ENCODE assay signal across 22 cellular contexts in genomic region chr15:57457726-57458125, GRCh38.
DNase-seq lines count a peak whose midpoint lies in the region; ATAC-seq, FAIRE-seq and TF ChIP-seq lines count a peak whose summit lies in the region.
"Had no signal": no experiment of that assay in that cellular context is flagged by ENCODE, and none has a peak within 500 bp of the region (broad histone marks: within the 10 kb centered on the region; RNA-seq: fewer than 3 reads in every experiment).

No MANE protein-coding gene starts in this region.

- H3K9me3 ChIP-seq in astrocyte (ENCODE audit: insufficient read depth, low read depth, low read length) (no peaks in the 10 kb centered on the region), hepatocyte (ENCODE audit: low read depth) (no peaks in the 10 kb centered on the region), stomach smooth muscle (ENCODE audit: control insufficient read depth in 2 of 2, low read length in 2 of 2) (no peaks in the 10 kb centered on the region)
- H3K9me3 ChIP-seq: Caco-2 had no signal

- no peak overlapping the region for H2AFZ ChIP-seq in astrocyte (ENCODE audit: low read depth, low read length)
- H2AFZ ChIP-seq in hepatocyte, result no peak overlapping the region

- FAIRE-seq in astrocyte (lab: Jason Lieb, UNC), result no peak
- FAIRE-seq: GM12878, H54, K562 had no signal

- H3K4me2 ChIP-seq in astrocyte (ENCODE audit: low read length), result no peak overlapping the region
- H3K4me2 ChIP-seq in hepatocyte, result peak overlapping the region; percentile 32

- H3K36me3 ChIP-seq in astrocyte (ENCODE audit: insufficient read depth, low read length) (no peaks in the 10 kb centered on the region), hepatocyte (replicated peaks; ENCODE audit: insufficient read depth, low read depth) (no peaks in the 10 kb centered on the region), stomach smooth muscle (ENCODE audit: control insufficient read depth in 2 of 2, insufficient read depth in 2 of 2, low read length in 2 of 2) (peaks cover 0 to 9% of the 10 kb centered on the region in 2 donors)

- peaks cover 6% of the 10 kb centered on the region for H3K4me1 ChIP-seq in astrocyte (ENCODE audit: insufficient read depth, low read length)
- peaks cover 10% of the 10 kb centered on the region for H3K4me1 ChIP-seq in hepatocyte (ENCODE audit: insufficient read depth)
- H3K4me1 ChIP-seq in stomach smooth muscle (ENCODE audit: control insufficient read depth, insufficient read depth, low read length), result no peaks in the 10 kb centered on the region
- H3K4me1 ChIP-seq: Caco-2 had no signal

- H3K9ac ChIP-seq in astrocyte (ENCODE audit: low read length), result no peak overlapping the region
- H3K9ac ChIP-seq in stomach smooth muscle (ENCODE audit: low read length in 2 of 2), result no peak overlapping the region

- no peak overlapping the region for H3K4me3 Mint-ChIP-seq in astrocyte (ENCODE audit: unreplicated experiment)
- no peak overlapping the region for H3K4me3 Mint-ChIP-seq in osteocyte (ENCODE audit: unreplicated experiment)
- H3K4me3 Mint-ChIP-seq: CD4-positive, alpha-beta T cell had no signal

- no peaks in the 10 kb centered on the region for H3K9me2 ChIP-seq in hepatocyte (replicated peaks; ENCODE audit: insufficient read depth)

- peak; percentile 16 for DNase-seq in AG10803 (ENCODE audit: low read depth)
- DNase-seq in astrocyte (ENCODE audit: low read depth), result peak; percentile 62
- no peak for DNase-seq in hepatocyte (ENCODE audit: low spot score)
- DNase-seq in osteocyte (ENCODE audit: extremely low spot score, unreplicated experiment), result no peak
- DNase-seq in ecto neural progenitor cell (ENCODE audit: low spot score), result no peak
- DNase-seq: Caco-2; CD4-positive, alpha-beta T cell; EL; NCI-H1105 treated with DMSO at 0.1 percent for 48 hours; NCI-H1694 treated with DMSO at 0.1 percent for 48 hours; NCI-H2107; NCI-H2227 treated with DMSO at 0.1 percent for 48 hours; NCI-H524; NCI-H82; PC-3; SIG-M5 had no signal

- H3K36me3 Mint-ChIP-seq in astrocyte (ENCODE audit: low read depth, unreplicated experiment), result peaks cover 4% of the 10 kb centered on the region
- peaks cover 4% of the 10 kb centered on the region for H3K36me3 Mint-ChIP-seq in osteocyte (ENCODE audit: unreplicated experiment)

- ATAC-seq in GM18520 (IDR thresholded peaks at IDR 0.05; ENCODE audit: unreplicated experiment), result no peak
- ATAC-seq: GM12878, K562, PC-3 had no signal

- H3K27ac ChIP-seq in astrocyte (ENCODE audit: low read depth, low read length), result no peak overlapping the region
- peak overlapping the region; percentile 73 for H3K27ac ChIP-seq in hepatocyte
- peak overlapping the region; percentile 32 for H3K27ac ChIP-seq in stomach smooth muscle (ENCODE audit: low read length)
- H3K27ac ChIP-seq: RWPE1 had no signal

- no peak overlapping the region for H3K27ac Mint-ChIP-seq in astrocyte (ENCODE audit: unreplicated experiment)
- no peak overlapping the region for H3K27ac Mint-ChIP-seq in osteocyte (ENCODE audit: unreplicated experiment)
- H3K27ac Mint-ChIP-seq: CD4-positive, alpha-beta T cell had no signal

- H3K27me3 Mint-ChIP-seq in astrocyte (ENCODE audit: low read depth, unreplicated experiment) (peaks cover 7% of the 10 kb centered on the region), osteocyte (ENCODE audit: unreplicated experiment) (peaks cover 13% of the 10 kb centered on the region)

- H3K4me1 Mint-ChIP-seq in astrocyte (ENCODE audit: low read depth, unreplicated experiment) (peaks cover 2% of the 10 kb centered on the region), osteocyte (ENCODE audit: unreplicated experiment) (peaks cover 6% of the 10 kb centered on the region)

- H3K9me3 Mint-ChIP-seq in astrocyte (ENCODE audit: unreplicated experiment) (no peaks in the 10 kb centered on the region), osteocyte (ENCODE audit: unreplicated experiment) (no peaks in the 10 kb centered on the region)
- H3K9me3 Mint-ChIP-seq: CD4-positive, alpha-beta T cell had no signal

- WGBS in hepatocyte (ENCODE audit: low lambda C conversion rate, missing lambda C conversion rate), result 67% methylated on average over 3 of the region's 3 CpGs

- H3K4me3 ChIP-seq in AG10803 (ENCODE audit: low read length), result no peak overlapping the region
- no peak overlapping the region for H3K4me3 ChIP-seq in astrocyte (ENCODE audit: insufficient read depth, low read depth, low read length)
- no peak overlapping the region for H3K4me3 ChIP-seq in hepatocyte
- no peak overlapping the region for H3K4me3 ChIP-seq in stomach smooth muscle (ENCODE audit: low read length in 2 of 2)
- H3K4me3 ChIP-seq: GM12878, K562 had no signal

- H4K20me1 ChIP-seq in astrocyte (ENCODE audit: insufficient read depth, low read length), result no peaks in the 10 kb centered on the region
- H4K20me1 ChIP-seq in hepatocyte (ENCODE audit: insufficient read depth, poor library complexity, severe bottlenecking), result no peaks in the 10 kb centered on the region

- no peaks in the 10 kb centered on the region for H3K79me2 ChIP-seq in astrocyte (ENCODE audit: insufficient read depth, low read length)
- no peaks in the 10 kb centered on the region for H3K79me2 ChIP-seq in hepatocyte

- H3K27me3 ChIP-seq in astrocyte (ENCODE audit: insufficient read depth, low read length) (no peaks in the 10 kb centered on the region), hepatocyte (no peaks in the 10 kb centered on the region), stomach smooth muscle (ENCODE audit: control insufficient read depth in 1 of 2, insufficient read depth in 2 of 2, low read length in 2 of 2) (peaks cover 0 to 4% of the 10 kb centered on the region in 2 donors)

- no peak for TF ChIP-seq CTCF in AG10803 (conservative IDR thresholded peaks at IDR 0.05; ENCODE audit: low read length)
- TF ChIP-seq CTCF in astrocyte (IDR thresholded peaks at IDR 0.05; ENCODE audit: insufficient read depth, low read depth, low read length), result no peak
- no peak for TF ChIP-seq CTCF in hepatocyte (IDR thresholded peaks at IDR 0.05; ENCODE audit: poor library complexity)
- no peak for TF ChIP-seq CTCF in osteocyte (IDR thresholded peaks at IDR 0.05)

Comparison
In these comparisons a context has a peak if more than half of its experiments do, and no peak if none do; other contexts are left out.
1. DNase-seq: peak in AG10803 (single experiment) and astrocyte (single experiment); none in hepatocyte (single experiment), osteocyte (single experiment) and ecto neural progenitor cell (single experiment).